Comparison of ENCODE assay signal across 8 cellular contexts in the genomic region with DNA sequence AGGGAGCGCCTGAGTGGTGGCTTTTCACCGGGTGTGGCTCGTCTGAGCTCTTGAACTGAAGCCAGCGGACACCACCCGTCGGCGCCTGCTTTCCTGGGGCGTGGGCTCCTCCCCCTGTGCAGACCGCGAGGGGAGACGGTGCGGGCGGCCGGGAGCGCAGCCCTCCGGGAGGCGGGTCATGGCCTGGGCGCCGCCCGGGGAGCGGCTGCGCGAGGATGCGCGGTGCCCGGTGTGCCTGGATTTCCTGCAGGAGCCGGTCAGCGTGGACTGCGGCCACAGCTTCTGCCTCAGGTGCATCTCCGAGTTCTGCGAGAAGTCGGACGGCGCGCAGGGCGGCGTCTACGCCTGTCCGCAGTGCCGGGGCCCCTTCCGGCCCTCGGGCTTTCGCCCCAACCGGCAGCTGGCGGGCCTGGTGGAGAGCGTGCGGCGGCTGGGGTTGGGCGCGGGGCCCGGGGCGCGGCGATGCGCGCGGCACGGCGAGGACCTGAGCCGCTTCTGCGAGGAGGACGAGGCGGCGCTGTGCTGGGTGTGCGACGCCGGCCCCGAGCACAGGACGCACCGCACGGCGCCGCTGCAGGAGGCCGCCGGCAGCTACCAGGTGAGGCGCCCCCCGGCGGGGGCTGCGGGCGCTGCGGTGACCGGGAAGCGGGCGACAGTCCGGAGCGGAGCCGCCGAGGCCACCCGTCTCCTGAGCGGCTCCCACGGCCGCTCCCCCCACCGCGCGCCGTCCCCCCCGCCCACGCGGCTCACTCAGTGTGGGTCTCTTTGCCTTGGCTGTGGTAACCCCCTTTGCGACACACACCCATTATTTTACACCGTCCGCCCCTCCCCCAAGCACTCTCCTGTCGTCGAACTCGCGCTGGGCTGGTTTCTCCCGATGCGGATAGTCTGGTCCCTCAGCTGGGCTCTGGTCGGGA. TPM values are rescaled to one million over a fixed set of nuclear protein-coding genes. Genes with fewer than 3 reads are reported as not detected.
DNase-seq lines count a peak whose midpoint lies in the region; ATAC-seq and TF ChIP-seq lines count a peak whose summit lies in the region.

A gene with protein sequence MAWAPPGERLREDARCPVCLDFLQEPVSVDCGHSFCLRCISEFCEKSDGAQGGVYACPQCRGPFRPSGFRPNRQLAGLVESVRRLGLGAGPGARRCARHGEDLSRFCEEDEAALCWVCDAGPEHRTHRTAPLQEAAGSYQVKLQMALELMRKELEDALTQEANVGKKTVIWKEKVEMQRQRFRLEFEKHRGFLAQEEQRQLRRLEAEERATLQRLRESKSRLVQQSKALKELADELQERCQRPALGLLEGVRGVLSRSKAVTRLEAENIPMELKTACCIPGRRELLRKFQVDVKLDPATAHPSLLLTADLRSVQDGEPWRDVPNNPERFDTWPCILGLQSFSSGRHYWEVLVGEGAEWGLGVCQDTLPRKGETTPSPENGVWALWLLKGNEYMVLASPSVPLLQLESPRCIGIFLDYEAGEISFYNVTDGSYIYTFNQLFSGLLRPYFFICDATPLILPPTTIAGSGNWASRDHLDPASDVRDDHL (plus strand): TSS at position 119 of the 917 bp plus-strand sequence. CDS start 60 bp downstream, at position 179.

- H3K4me1 Mint-ChIP-seq in T-helper 2 cell treated with Interferon-gamma antibody and Interleukin-4, amounts not matched to agents 5 μg/mL and 100 μg/mL, for 36 hours (ENCODE audit: low read depth): peaks cover 10% of the 10 kb centered on the region
- peaks cover 3% of the 10 kb centered on the region for H3K4me1 Mint-ChIP-seq in neural progenitor cell

- H2AFZ ChIP-seq in neural progenitor cell (replicated peaks): no peak within 1 kb of the TSS

- no peaks in the 10 kb centered on the region for H3K36me3 ChIP-seq in neural progenitor cell

- peak within 1 kb of the TSS; percentile 86 for H3K4me3 Mint-ChIP-seq in T-helper 2 cell treated with Interferon-gamma antibody and Interleukin-4, amounts not matched to agents 5 μg/mL and 100 μg/mL, for 36 hours
- H3K4me3 Mint-ChIP-seq in neural progenitor cell: peak within 1 kb of the TSS; percentile 86

- no peaks in the 10 kb centered on the region for H3F3A ChIP-seq in neural progenitor cell (ENCODE audit: low read depth)

- H3K27ac Mint-ChIP-seq in T-helper 2 cell treated with Interferon-gamma antibody and Interleukin-4, amounts not matched to agents 5 μg/mL and 100 μg/mL, for 36 hours: peak within 1 kb of the TSS; percentile 60
- no peak within 1 kb of the TSS for H3K27ac Mint-ChIP-seq in neural progenitor cell

- H3K27me3 Mint-ChIP-seq in T-helper 2 cell treated with Interferon-gamma antibody and Interleukin-4, amounts not matched to agents 5 μg/mL and 100 μg/mL, for 36 hours (ENCODE audit: low read depth): peaks cover 23% of the 10 kb centered on the region
- peaks cover 12% of the 10 kb centered on the region for H3K27me3 Mint-ChIP-seq in neural progenitor cell (ENCODE audit: insufficient read depth, low read depth)

- no peaks in the 10 kb centered on the region for H3K27me3 ChIP-seq in neural progenitor cell

- H3K79me2 ChIP-seq in neural progenitor cell (ENCODE audit: low read depth): no peaks in the 10 kb centered on the region

- H3K4me1 ChIP-seq in neural progenitor cell: no peaks in the 10 kb centered on the region

- no peaks in the 10 kb centered on the region for H3K9me3 Mint-ChIP-seq in T-helper 2 cell treated with Interferon-gamma antibody and Interleukin-4, amounts not matched to agents 5 μg/mL and 100 μg/mL, for 36 hours
- H3K9me3 Mint-ChIP-seq in neural progenitor cell: peaks cover 10% of the 10 kb centered on the region

- peak within 1 kb of the TSS; percentile 16; the same call in 1 of the 2 replicates for H3K4me3 ChIP-seq in GM08714 (ENCODE audit: low read length)
- no peak within 1 kb of the TSS for H3K4me3 ChIP-seq in neural progenitor cell

- H3K9ac ChIP-seq in neural progenitor cell: no peak within 1 kb of the TSS

- peaks cover 16% of the 10 kb centered on the region for H3K9me3 ChIP-seq in neural progenitor cell (ENCODE audit: low read depth)

- H3K36me3 Mint-ChIP-seq in T-helper 2 cell treated with Interferon-gamma antibody and Interleukin-4, amounts not matched to agents 5 μg/mL and 100 μg/mL, for 36 hours (ENCODE audit: low read depth): no peaks in the 10 kb centered on the region
- no peaks in the 10 kb centered on the region for H3K36me3 Mint-ChIP-seq in neural progenitor cell

- H4K20me1 ChIP-seq in neural progenitor cell (ENCODE audit: low read depth): no peaks in the 10 kb centered on the region

- peak; percentile 92 for TF ChIP-seq POLR2A in erythroblast (IDR thresholded peaks at IDR 0.05; ENCODE audit: low read length)

- peak; percentile 25 for DNase-seq in T-helper 2 cell treated with Interferon-gamma antibody and Interleukin-4, amounts not matched to agents 5 μg/mL and 100 μg/mL, for 36 hours (ENCODE audit: low spot score)
- DNase-seq in erythroblast (lab: John Stamatoyannopoulos, UW) (peak; percentile 96), neural progenitor cell (ENCODE audit: low spot score) (no peak), cerebellar cortex (ENCODE audit: low spot score) (no peak), GOT3 (lab: John Stamatoyannopoulos, UW) (no peak), islet precursor cell (no peak)

- ATAC-seq in HG02798 (IDR thresholded peaks at IDR 0.05; ENCODE audit: poor library complexity, unreplicated experiment): peak; percentile 48

- no peak within 1 kb of the TSS for H3K27ac ChIP-seq in neural progenitor cell

- H3K4me2 ChIP-seq in neural progenitor cell: no peak within 1 kb of the TSS

- no peak for TF ChIP-seq CTCF in neural progenitor cell (IDR thresholded peaks at IDR 0.05)

RNA-seq across cellular contexts. Expression of the gene that starts here (rescaled TPM):
- 0.09 and 0.26 TPM in 2 replicates for total RNA-seq in neural progenitor cell (ENCODE audit: low replicate concordance)

Comparison
In these comparisons a context has a peak if more than half of its experiments do, and no peak if none do; other contexts are left out.
1. DNase-seq: peak in T-helper 2 cell treated with Interferon-gamma antibody and Interleukin-4, amounts not matched to agents 5 μg/mL and 100 μg/mL, for 36 hours (single experiment) and erythroblast (2 of 2); none in neural progenitor cell (single experiment), cerebellar cortex (single experiment), GOT3 (single experiment) and islet precursor cell (single experiment).